ENCODE assay signal across 14 cellular contexts in the genomic region with DNA sequence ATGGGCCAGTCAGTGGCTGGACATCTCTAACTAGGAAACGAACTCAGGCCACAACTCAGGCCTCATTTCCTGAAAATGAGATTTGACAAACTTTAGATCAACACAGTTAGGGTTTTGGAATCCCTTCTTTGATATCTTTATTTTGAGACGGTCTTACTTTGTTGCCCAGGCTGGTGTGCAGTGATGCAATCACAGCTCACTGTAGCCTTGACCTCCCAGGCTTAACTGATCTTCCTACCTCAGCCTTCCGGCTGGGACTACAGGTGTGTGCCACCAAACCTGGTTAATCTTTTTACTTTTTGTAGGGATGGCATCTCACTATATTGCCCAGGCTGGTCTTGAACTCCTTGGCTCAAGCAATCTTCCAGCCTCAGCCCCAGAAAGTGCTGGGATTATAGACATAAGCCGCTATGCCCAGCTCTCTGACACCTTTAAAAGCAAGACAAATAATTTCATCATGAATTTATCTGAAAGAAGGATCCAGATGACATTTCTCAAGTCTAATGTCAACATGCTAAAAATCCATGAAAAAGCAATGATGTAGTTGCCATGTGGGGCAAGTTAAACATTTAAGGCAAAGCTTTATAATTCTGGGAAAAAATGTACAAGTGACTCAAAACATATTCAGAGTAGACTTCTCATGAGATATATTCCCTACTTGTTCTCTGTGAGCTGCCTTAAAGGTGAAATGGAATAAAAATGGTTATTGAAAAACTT.
DNase-seq lines count a peak whose midpoint lies in the region; ATAC-seq, FAIRE-seq and TF ChIP-seq lines count a peak whose summit lies in the region.
"Had no signal": no experiment of that assay in that cellular context is flagged by ENCODE, and none has a peak within 500 bp of the region (broad histone marks: within the 10 kb centered on the region; RNA-seq: fewer than 3 reads in every experiment).

No MANE protein-coding gene starts in this region.

- H3K9me3 ChIP-seq in IMR-90 (ENCODE audit: control insufficient read depth, insufficient read depth, low read length) (no peaks in the 10 kb centered on the region), stomach (no peaks in the 10 kb centered on the region), SJCRH30 (replicated peaks) (no peaks in the 10 kb centered on the region; the same call in 1 of the 2 replicates)
- H3K9me3 ChIP-seq: MG63, testis had no signal

- no peak overlapping the region for H2BK15ac ChIP-seq in IMR-90 (ENCODE audit: low read depth, low read length)

- ATAC-seq in GM19328 (IDR thresholded peaks at IDR 0.05; ENCODE audit: unreplicated experiment) (peak; percentile 13), IMR-90 (ENCODE audit: low read depth) (no peak), HG02840 (IDR thresholded peaks at IDR 0.05; ENCODE audit: low FRiP score, unreplicated experiment) (no peak)

- peaks cover 12% of the 10 kb centered on the region for H3K9me1 ChIP-seq in IMR-90 (ENCODE audit: insufficient read depth, low read length)

- TF ChIP-seq POLR2A in IMR-90 (IDR thresholded peaks at IDR 0.05; ENCODE audit: low read depth, low read length) (no peak), stomach (IDR thresholded peaks at IDR 0.05) (no peak)

- no peak overlapping the region for H3K4me2 ChIP-seq in IMR-90 (ENCODE audit: low read depth, low read length)

- no peak overlapping the region for H2AK9ac ChIP-seq in IMR-90 (replicated peaks; ENCODE audit: low read depth, low read length, poor library complexity)

- TF ChIP-seq EP300 in stomach (IDR thresholded peaks at IDR 0.05): no peak

- no peak for FAIRE-seq in GM19239 (lab: Jason Lieb, UNC)
- FAIRE-seq: kidney had no signal

- no peak overlapping the region for H2AFZ ChIP-seq in IMR-90 (replicated peaks; ENCODE audit: low read length, poor library complexity)

- H3K14ac ChIP-seq in IMR-90 (replicated peaks; ENCODE audit: low read depth, low read length): no peak overlapping the region

- DNase-seq in IMR-90: peak; percentile 19
- peak; percentile 47 for DNase-seq in fibroblast of peridontal ligament (ENCODE audit: extremely low read depth)
- no peak for DNase-seq in stomach
- no peak for DNase-seq in SJCRH30
- no peak for DNase-seq in GM19239 (ENCODE audit: insufficient read length, low spot score)
- DNase-seq in NCI-H2196 treated with DMSO at 0.1 percent for 48 hours (lab: John Stamatoyannopoulos, UW; ENCODE audit: unreplicated experiment): no peak
- DNase-seq: activated naive CD8-positive, alpha-beta T cell treated with anti-CD3 and anti-CD28 coated beads, Interleukin-2, amount 10 ng/mL, durations not matched to agents 7 days and 5 days; kidney; naive thymus-derived CD4-positive, alpha-beta T cell; NCI-H2171 treated with DMSO at 0.1 percent for 48 hours had no signal

- dilution Hi-C loops in IMR-90 (cut with HindIII; ENCODE audit: low sequenced_read_pairs, unreplicated experiment): no loop called here

- in situ Hi-C loops in IMR-90 (cut with MboI; ENCODE audit: low sequenced_read_pairs): no loop called here

- no peak for TF ChIP-seq RAD21 in IMR-90 (IDR thresholded peaks at IDR 0.05; ENCODE audit: low read length)

- H3K27ac ChIP-seq in IMR-90 (ENCODE audit: insufficient read depth, low read length) (no peak overlapping the region), stomach (peak overlapping the region in 4 of 5 donors; percentile 28 to 75 (median 70)), SJCRH30 (no peak overlapping the region; the same call in 1 of the 2 replicates)

- H3K18ac ChIP-seq in IMR-90 (ENCODE audit: low read depth, low read length): no peak overlapping the region

- H3K79me1 ChIP-seq in IMR-90 (ENCODE audit: low read depth in 1 of 2, low read length in 2 of 2): peaks cover 49 to 52% of the 10 kb centered on the region in 2 experiments

- H4K20me1 ChIP-seq in IMR-90 (ENCODE audit: insufficient read depth, low read length): peaks cover 8% of the 10 kb centered on the region; the same call in 1 of the 2 replicates

- BruUV-seq in IMR-90 (replicated peaks; lab: Mats Ljungman, UMichigan): no TSS peak

- TF ChIP-seq CTCF in IMR-90 (conservative IDR thresholded peaks at IDR 0.05; ENCODE audit: low read depth, low read length): no peak
- TF ChIP-seq CTCF in stomach (IDR thresholded peaks at IDR 0.05): no peak

- no peak overlapping the region for H2AK5ac ChIP-seq in IMR-90 (ENCODE audit: low read depth, low read length)

- intact Hi-C loops in IMR-90 (cut with micrococcal nuclease) (no loop called here), stomach (cut with DNase I; ENCODE audit: low total_unique reads) (no loop called here)

- H3K36me3 ChIP-seq in IMR-90 (ENCODE audit: control insufficient read depth, insufficient read depth, low read length) (peaks cover 22% of the 10 kb centered on the region), stomach (peaks cover 11 to 56% (median 49%) of the 10 kb centered on the region in 4 donors), SJCRH30 (peaks cover 2% of the 10 kb centered on the region; the same call in 1 of the 2 replicates)

- H2BK20ac ChIP-seq in IMR-90 (ENCODE audit: low read depth, low read length): no peak overlapping the region

- H3K4me3 ChIP-seq in IMR-90 (ENCODE audit: insufficient read depth, low read depth, low read length) (no peak overlapping the region), stomach (no peak overlapping the region), SJCRH30 (no peak overlapping the region)
- H3K4me3 ChIP-seq: MG63, testis had no signal

- CTCF ChIA-PET in IMR-90 (lab: Yijun Ruan, JAX): interaction anchor here (0.6 to 1.8 kb wide), 2 partner anchors 88 to 89 kb away, joined by 3 to 4 read pairs; a partner anchor contains a TSS

- H2BK120ac ChIP-seq in IMR-90 (ENCODE audit: low read depth, low read length): no peak overlapping the region

- H3K27me3 ChIP-seq in IMR-90 (ENCODE audit: control insufficient read depth, insufficient read depth, low read length) (no peaks in the 10 kb centered on the region), stomach (no peaks in the 10 kb centered on the region), SJCRH30 (no peaks in the 10 kb centered on the region)
- H3K27me3 ChIP-seq: MG63, testis had no signal

- no peak overlapping the region for H3K23ac ChIP-seq in IMR-90 (ENCODE audit: low read depth, low read length)

- H3K56ac ChIP-seq in IMR-90 (ENCODE audit: extremely low read depth, insufficient read depth, low read length): no peak overlapping the region

- H3K4me1 ChIP-seq in IMR-90 (ENCODE audit: control insufficient read depth, insufficient read depth, low read length): peaks cover 11% of the 10 kb centered on the region
- peaks cover 7 to 42% (median 31%) of the 10 kb centered on the region in 4 donors for H3K4me1 ChIP-seq in stomach
- peaks cover 13% of the 10 kb centered on the region for H3K4me1 ChIP-seq in SJCRH30

- H3K9ac ChIP-seq in IMR-90 (ENCODE audit: low read depth, low read length): no peak overlapping the region

- POLR2A ChIA-PET in IMR-90 (lab: Charles Lee; ENCODE audit: unreplicated experiment): no interaction called here

- H4K91ac ChIP-seq in IMR-90 (ENCODE audit: insufficient read depth, low read depth, low read length): no peak overlapping the region

- WGBS in IMR-90 (ENCODE audit: extremely low coverage in 2 of 2, insufficient read length in 1 of 2), 2 experiments: no CpG with 5 or more reads among the region's 4 CpGs
- 65 to 87% (median 81%) methylated on average over 4 of the region's 4 CpGs for WGBS in stomach, 5 donors

- H4K8ac ChIP-seq in IMR-90 (ENCODE audit: low read depth in 2 of 2, low read length in 2 of 2): no peak overlapping the region

- no peak overlapping the region for H3K4ac ChIP-seq in IMR-90 (ENCODE audit: low read depth, low read length)

- H4K5ac ChIP-seq in IMR-90 (ENCODE audit: low read depth, low read length): no peak overlapping the region

- no peak overlapping the region for H2BK5ac ChIP-seq in IMR-90 (ENCODE audit: low read depth, low read length, poor library complexity, severe bottlenecking)

TF ChIP-seq in IMR-90, 13 proteins besides CTCF, POLR2A, EP300 and RAD21:
- TF ChIP-seq CEBPB (IDR thresholded peaks at IDR 0.05; ENCODE audit: low read depth, low read length) (peak; percentile 42; the same call in 1 of the 2 replicates), NFE2L2 (IDR thresholded peaks at IDR 0.05; ENCODE audit: low read depth, low read length) (no peak), CHD1 (IDR thresholded peaks at IDR 0.05; ENCODE audit: low read depth, low read length) (no peak), MXI1 (IDR thresholded peaks at IDR 0.05; ENCODE audit: borderline replicate concordance, low read depth, low read length) (no peak), MAFK (IDR thresholded peaks at IDR 0.05; ENCODE audit: low read depth, low read length) (no peak)

Comparison
In these comparisons a context has a peak if more than half of its experiments do, and no peak if none do; other contexts are left out.
1. DNase-seq: peak in IMR-90 (single experiment) and fibroblast of peridontal ligament (single experiment); none in stomach (single experiment), SJCRH30 (0 of 2), GM19239 (single experiment) and NCI-H2196 treated with DMSO at 0.1 percent for 48 hours (single experiment).
2. H3K27ac ChIP-seq: peak in stomach (4 of 5); none in IMR-90 (single experiment) and SJCRH30 (single experiment).